In the genomic region with DNA sequence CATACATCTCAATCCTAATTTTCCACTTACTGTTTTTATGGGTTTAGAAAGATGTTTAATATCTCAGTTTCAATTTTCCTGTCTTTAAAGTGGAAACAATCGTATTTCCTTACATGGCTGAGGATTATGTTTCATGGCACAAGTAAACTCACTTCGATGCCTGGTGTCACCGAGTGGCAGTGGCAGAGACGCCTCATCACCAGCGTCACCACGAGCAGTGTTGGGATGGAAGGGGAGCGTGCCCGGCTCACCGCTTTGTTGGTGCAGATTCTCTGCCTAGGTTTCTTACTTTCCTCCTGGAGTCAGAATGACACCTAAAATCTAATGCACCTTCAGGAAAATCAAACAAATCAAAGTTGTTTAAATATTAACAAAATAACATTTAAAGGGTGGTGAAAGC, we compare ENCODE assay signal across 20 cellular contexts. TPM values are rescaled to one million over a fixed set of nuclear protein-coding genes. Genes with fewer than 3 reads are reported as not detected.
DNase-seq lines count a peak whose midpoint lies in the region; ATAC-seq and TF ChIP-seq lines count a peak whose summit lies in the region.
"Had no signal": no experiment of that assay in that cellular context is flagged by ENCODE, and none has a peak within 500 bp of the region (broad histone marks: within the 10 kb centered on the region; RNA-seq: fewer than 3 reads in every experiment).

No MANE protein-coding gene starts in this region.

- no peak for ATAC-seq in GM23338
- no peak for ATAC-seq in WTC11
- ATAC-seq in GM18505 (IDR thresholded peaks at IDR 0.05; ENCODE audit: unreplicated experiment): no peak
- ATAC-seq: SK-N-SH treated with all-trans-retinoic acid at 6 μM for 48 hours had no signal

- DNase-seq in GM23338 (ENCODE audit: low spot score) (no peak), WTC11 (ENCODE audit: low spot score) (no peak), neural crest cell (ENCODE audit: low read depth, low spot score) (no peak), mesendoderm (no peak)
- no peak for DNase-seq in activated CD4-positive, alpha-beta T cell treated with anti-CD3 and anti-CD28 coated beads for 48 hours
- DNase-seq: DMS53, HCEC 1CT, NCI-H1105, NCI-H2029 treated with DMSO at 0.1 percent for 48 hours, NCI-H226, NCI-H510A treated with DMSO at 0.1 percent for 48 hours, NCI-H748 treated with DMSO at 0.1 percent for 48 hours, PC-9, RPMI8226 had no signal

- POLR2A ChIA-PET in WTC11 (lab: Charles Lee): no interaction called here

- H3K4me1 Mint-ChIP-seq in GM23338 (peaks cover 28% of the 10 kb centered on the region), WTC11 (peaks cover 32% of the 10 kb centered on the region), neural crest cell (peaks cover 5% of the 10 kb centered on the region)
- H3K4me1 Mint-ChIP-seq: IgD-negative memory B cell had no signal

- H3K4me2 ChIP-seq in GM23338: no peak overlapping the region
- H3K4me2 ChIP-seq in mesendoderm (ENCODE audit: low read length): no peak overlapping the region
- H3K4me2 ChIP-seq: PC-9 had no signal

- H3K4me1 ChIP-seq in GM23338 (ENCODE audit: insufficient read depth) (no peaks in the 10 kb centered on the region; the same call in 1 of the 2 replicates), iPS-18a (ENCODE audit: control insufficient read depth, low read depth, low read length) (peaks cover 12% of the 10 kb centered on the region), mesendoderm (ENCODE audit: control insufficient read depth, low read depth, low read length) (no peaks in the 10 kb centered on the region)

- H3K79me2 ChIP-seq in GM23338 (replicated peaks; ENCODE audit: insufficient read depth) (no peaks in the 10 kb centered on the region), mesendoderm (ENCODE audit: control insufficient read depth, insufficient read depth, low read length) (no peaks in the 10 kb centered on the region)

- H4K5ac ChIP-seq in mesendoderm (ENCODE audit: low read length): no peak overlapping the region

- no peak overlapping the region for H3K18ac ChIP-seq in mesendoderm (ENCODE audit: low read length)

- H3K9me2 ChIP-seq in GM23338 (ENCODE audit: insufficient read depth): no peaks in the 10 kb centered on the region

- no peaks in the 10 kb centered on the region for H4K20me1 ChIP-seq in GM23338 (replicated peaks; ENCODE audit: insufficient read depth)

- H4K8ac ChIP-seq in mesendoderm (ENCODE audit: low read depth, low read length): no peak overlapping the region

- no peak overlapping the region for H2AFZ ChIP-seq in GM23338
- H2AFZ ChIP-seq: PC-9 had no signal

- no peak for TF ChIP-seq CTCF in GM23338 (conservative IDR thresholded peaks at IDR 0.05; ENCODE audit: low read depth in 2 of 2)
- TF ChIP-seq CTCF in WTC11 (IDR thresholded peaks at IDR 0.05): no peak
- no peak for TF ChIP-seq CTCF in neural crest cell (conservative IDR thresholded peaks at IDR 0.05)

- H3K79me1 ChIP-seq in mesendoderm (ENCODE audit: low read length): no peaks in the 10 kb centered on the region

- H3K36me3 Mint-ChIP-seq in GM23338 (ENCODE audit: low read depth) (peaks cover 17% of the 10 kb centered on the region), WTC11 (peaks cover 9% of the 10 kb centered on the region), neural crest cell (ENCODE audit: low read depth) (peaks cover 8% of the 10 kb centered on the region)
- H3K36me3 Mint-ChIP-seq: IgD-negative memory B cell had no signal

- CTCF ChIA-PET in WTC11 (lab: Charles Lee): interaction anchor here (1.0 kb wide), 1 partner anchor 25 kb away, joined by 3 read pairs; no protein-coding TSS in a partner anchor

- no peak overlapping the region for H2BK5ac ChIP-seq in mesendoderm (ENCODE audit: low read length)

- no peaks in the 10 kb centered on the region for H3K9me3 ChIP-seq in iPS-18a (ENCODE audit: control insufficient read depth, low read depth, low read length)

- peak overlapping the region; percentile 25 for H3K9ac ChIP-seq in iPS-18a (ENCODE audit: low read length)
- no peak overlapping the region for H3K9ac ChIP-seq in mesendoderm (ENCODE audit: low read length)

- H3K27ac ChIP-seq in GM23338 (ENCODE audit: low read depth) (peak overlapping the region; percentile 82), iPS-18a (ENCODE audit: low read length) (no peak overlapping the region), mesendoderm (ENCODE audit: low read depth, low read length) (no peak overlapping the region)
- H3K27ac ChIP-seq: C4-2B, PC-9 had no signal

- no peaks in the 10 kb centered on the region; the same call in 1 of the 2 replicates for H3K36me3 ChIP-seq in GM23338 (ENCODE audit: insufficient read depth)
- H3K36me3 ChIP-seq in iPS-18a (ENCODE audit: control insufficient read depth, low read depth, low read length): peaks cover 3% of the 10 kb centered on the region
- H3K36me3 ChIP-seq in mesendoderm (ENCODE audit: control insufficient read depth, insufficient read depth, low read length): peaks cover 4% of the 10 kb centered on the region

- peaks cover 8% of the 10 kb centered on the region for H3K27me3 Mint-ChIP-seq in GM23338 (ENCODE audit: insufficient read depth, low read depth, poor library complexity)
- no peaks in the 10 kb centered on the region for H3K27me3 Mint-ChIP-seq in WTC11 (ENCODE audit: low read depth)
- no peaks in the 10 kb centered on the region for H3K27me3 Mint-ChIP-seq in neural crest cell (ENCODE audit: low read depth)
- H3K27me3 Mint-ChIP-seq: CD8-positive, alpha-beta memory T cell; IgD-negative memory B cell had no signal

- H2BK15ac ChIP-seq in mesendoderm (replicated peaks; ENCODE audit: low read depth): no peak overlapping the region

- no peak overlapping the region for H3K23ac ChIP-seq in mesendoderm (ENCODE audit: low read length)

- no peaks in the 10 kb centered on the region; the same call in 1 of the 2 replicates for H3F3A ChIP-seq in GM23338 (replicated peaks; ENCODE audit: low read depth)

- WGBS in mesendoderm (ENCODE audit: extremely low coverage, insufficient coverage, low lambda C conversion rate): no CpG with 5 or more reads among the region's 9 CpGs

- H2BK120ac ChIP-seq in mesendoderm (ENCODE audit: low read depth, low read length): no peak overlapping the region

- H3K27me3 ChIP-seq in GM23338 (ENCODE audit: insufficient read depth): no peaks in the 10 kb centered on the region
- H3K27me3 ChIP-seq in iPS-18a (ENCODE audit: control insufficient read depth, insufficient read depth, low read length): no peaks in the 10 kb centered on the region
- H3K27me3 ChIP-seq in mesendoderm (ENCODE audit: insufficient read depth, low read length, poor library complexity): no peaks in the 10 kb centered on the region

- TF ChIP-seq POLR2A in GM18505 (IDR thresholded peaks at IDR 0.05; ENCODE audit: borderline replicate concordance, extremely low read depth, insufficient read depth, insufficient read length): no peak

- H3K4ac ChIP-seq in mesendoderm (ENCODE audit: low read depth, low read length): no peak overlapping the region

- H3K4me3 ChIP-seq in GM23338 (no peak overlapping the region), iPS-18a (ENCODE audit: low read length) (peak overlapping the region; percentile 4), mesendoderm (ENCODE audit: low read length) (no peak overlapping the region)
- H3K4me3 ChIP-seq: PC-9 had no signal

- H3K27ac Mint-ChIP-seq in GM23338 (peak overlapping the region; percentile 95), WTC11 (peak overlapping the region; percentile 98), neural crest cell (ENCODE audit: unreplicated experiment) (peak overlapping the region; percentile 94)
- H3K27ac Mint-ChIP-seq: IgD-negative memory B cell had no signal

- H3K9me3 Mint-ChIP-seq in GM23338: no peaks in the 10 kb centered on the region
- H3K9me3 Mint-ChIP-seq in WTC11: no peaks in the 10 kb centered on the region
- H3K9me3 Mint-ChIP-seq in neural crest cell: no peaks in the 10 kb centered on the region
- H3K9me3 Mint-ChIP-seq: CD8-positive, alpha-beta memory T cell; IgD-negative memory B cell had no signal

- H3K4me3 Mint-ChIP-seq in GM23338 (no peak overlapping the region), WTC11 (no peak overlapping the region), neural crest cell (no peak overlapping the region)
- H3K4me3 Mint-ChIP-seq: IgD-negative memory B cell had no signal

- H2AK5ac ChIP-seq in mesendoderm (ENCODE audit: low read length): no peak overlapping the region

- no peak overlapping the region for H3K56ac ChIP-seq in mesendoderm (ENCODE audit: low read length)

TF ChIP-seq in GM23338, 12 proteins besides CTCF, POLR2A, EP300 and RAD21 (continues in another document):
- TF ChIP-seq EZH2phosphoT487 (IDR thresholded peaks at IDR 0.05; ENCODE audit: unreplicated experiment): no peak
- TF ChIP-seq ZNF114 (CRISPR knock-in tag; IDR thresholded peaks at IDR 0.05): no peak

TF ChIP-seq in WTC11, 78 proteins besides CTCF, POLR2A, EP300 and RAD21 (continues in another document):
- TF ChIP-seq CREB1 (CRISPR knock-in tag; IDR thresholded peaks at IDR 0.05): no peak
- no peak for TF ChIP-seq ZNF232 (CRISPR knock-in tag; IDR thresholded peaks at IDR 0.05)
- TF ChIP-seq, protein P1, sequence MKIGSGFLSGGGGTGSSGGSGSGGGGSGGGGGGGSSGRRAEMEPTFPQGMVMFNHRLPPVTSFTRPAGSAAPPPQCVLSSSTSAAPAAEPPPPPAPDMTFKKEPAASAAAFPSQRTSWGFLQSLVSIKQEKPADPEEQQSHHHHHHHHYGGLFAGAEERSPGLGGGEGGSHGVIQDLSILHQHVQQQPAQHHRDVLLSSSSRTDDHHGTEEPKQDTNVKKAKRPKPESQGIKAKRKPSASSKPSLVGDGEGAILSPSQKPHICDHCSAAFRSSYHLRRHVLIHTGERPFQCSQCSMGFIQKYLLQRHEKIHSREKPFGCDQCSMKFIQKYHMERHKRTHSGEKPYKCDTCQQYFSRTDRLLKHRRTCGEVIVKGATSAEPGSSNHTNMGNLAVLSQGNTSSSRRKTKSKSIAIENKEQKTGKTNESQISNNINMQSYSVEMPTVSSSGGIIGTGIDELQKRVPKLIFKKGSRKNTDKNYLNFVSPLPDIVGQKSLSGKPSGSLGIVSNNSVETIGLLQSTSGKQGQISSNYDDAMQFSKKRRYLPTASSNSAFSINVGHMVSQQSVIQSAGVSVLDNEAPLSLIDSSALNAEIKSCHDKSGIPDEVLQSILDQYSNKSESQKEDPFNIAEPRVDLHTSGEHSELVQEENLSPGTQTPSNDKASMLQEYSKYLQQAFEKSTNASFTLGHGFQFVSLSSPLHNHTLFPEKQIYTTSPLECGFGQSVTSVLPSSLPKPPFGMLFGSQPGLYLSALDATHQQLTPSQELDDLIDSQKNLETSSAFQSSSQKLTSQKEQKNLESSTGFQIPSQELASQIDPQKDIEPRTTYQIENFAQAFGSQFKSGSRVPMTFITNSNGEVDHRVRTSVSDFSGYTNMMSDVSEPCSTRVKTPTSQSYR (CRISPR knock-in tag; IDR thresholded peaks at IDR 0.05): no peak
- TF ChIP-seq RELA (CRISPR knock-in tag; IDR thresholded peaks at IDR 0.05; ENCODE audit: borderline replicate concordance): no peak
- TF ChIP-seq ZNF317 (CRISPR knock-in tag; IDR thresholded peaks at IDR 0.05; ENCODE audit: borderline replicate concordance, low read depth): no peak

RNA-seq across cellular contexts. Expression of a gene that starts 48.2 kb away (rescaled TPM):
- total RNA-seq in GM23338 (2014; rRNA removed; shearing (Covaris generic)): 34.4 and 36.3 TPM in 2 replicates
- 15.9 and 18.5 TPM in 2 replicates for polyA plus RNA-seq in GM23338 (2016; fragmentation: Nextera tagmentation; extraction: Ambion mirVana)
- total RNA-seq in WTC11 (2021) (36.7 to 39.4 TPM (median 38.8 TPM) in 3 replicates), neural crest cell (57.8 and 61.2 TPM in 2 replicates)
- polyA plus RNA-seq in mesendoderm (2013, experiment 1 of 2): 8.4 TPM
- 8.3 TPM for polyA plus RNA-seq in mesendoderm (2013, experiment 2 of 2)
